In genomic region chr9:63817622-63818518, GRCh38 we compare ENCODE assay signal across 8 cellular contexts.
A peak's percentile ranks its signal among the peaks of the same experiment; 100 is the strongest.
DNase-seq lines count a peak whose midpoint lies in the region; ATAC-seq, FAIRE-seq and TF ChIP-seq lines count a peak whose summit lies in the region.

No MANE protein-coding gene starts in this region.

- FAIRE-seq in GM12892 (lab: Jason Lieb, UNC): peak; percentile 54

- H3K4me3 Mint-ChIP-seq in T-cell: peak overlapping the region; percentile 68 to 77 (median 75)

- peak; percentile 58 for ATAC-seq in HG02798 (IDR thresholded peaks at IDR 0.05; ENCODE audit: poor library complexity, unreplicated experiment)
- ATAC-seq in T-cell (replicated peaks in 1 of 4): peak; percentile 67 to 73 (median 70)
- ATAC-seq in right lobe of liver: peak; percentile 25 to 65 (median 52)

- WGBS in right lobe of liver (ENCODE audit: insufficient coverage, low coverage, low lambda C conversion rate, missing lambda C conversion rate): 24% methylated on average over 38 of the region's 41 CpGs

- H3K27ac ChIP-seq in right lobe of liver: no peak overlapping the region

- TF ChIP-seq POLR2A in GM12892 (IDR thresholded peaks at IDR 0.05; ENCODE audit: low read depth, low read length) (peak; percentile 8; the same call in 1 of the 2 replicates), right lobe of liver (IDR thresholded peaks at IDR 0.05) (no peak)

- CTCF ChIA-PET in T-cell (lab: Charles Lee): interaction anchor here in 1 of 2 donors (0.7 to 1.0 kb wide), 2 partner anchors 1017 to 1019 kb away, joined by 3 to 4 read pairs; no protein-coding TSS in a partner anchor

- DNase-seq in GM12892 (ENCODE audit: insufficient read length): peak; percentile 42
- peak; percentile 27 to 66 (median 50) for DNase-seq in T-cell
- DNase-seq in cardiac fibroblast (ENCODE audit: low read depth in 2 of 2): peak; percentile 11 to 21
- peak; percentile 71 to 85 (median 74) for DNase-seq in right lobe of liver
- DNase-seq in stimulated activated CD4-positive, alpha-beta T cell treated with anti-CD3 and anti-CD28 coated beads, TNF-alpha, amount 100 ng/mL, for 24 hours (ENCODE audit: low read depth in 3 of 3): peak; percentile 18 to 50 (median 23)
- DNase-seq in GOT3 (lab: John Stamatoyannopoulos, UW): no peak
- DNase-seq in cerebellar nuclear complex (lab: John Stamatoyannopoulos, UW): no peak

- POLR2A ChIA-PET in T-cell (lab: Charles Lee): no interaction called here

- peak overlapping the region; percentile 35 to 46 for H3K4me3 ChIP-seq in cardiac fibroblast (replicated peaks in 1 of 2; ENCODE audit: low read depth in 2 of 2, low read length in 2 of 2)
- H3K4me3 ChIP-seq in right lobe of liver: no peak overlapping the region

- peak overlapping the region; percentile 60 to 75 for H3K27ac Mint-ChIP-seq in T-cell

- no peaks in the 10 kb centered on the region for H3K9me3 ChIP-seq in right lobe of liver

- no peaks in the 10 kb centered on the region for H3K27me3 ChIP-seq in right lobe of liver

- peaks cover 14 to 24% of the 10 kb centered on the region in 2 donors for H3K27me3 Mint-ChIP-seq in T-cell

- TF ChIP-seq CTCF in cardiac fibroblast (IDR thresholded peaks at IDR 0.05; ENCODE audit: low read depth, low read length) (no peak), right lobe of liver (IDR thresholded peaks at IDR 0.05) (no peak)

- no peaks in the 10 kb centered on the region for H3K4me1 ChIP-seq in right lobe of liver

- H3K36me3 ChIP-seq in right lobe of liver: no peaks in the 10 kb centered on the region

- H3K4me1 Mint-ChIP-seq in T-cell: peaks cover 16 to 18% (median 17%) of the 10 kb centered on the region in 3 donors

- no peaks in the 10 kb centered on the region for H3K36me3 Mint-ChIP-seq in T-cell

- peaks cover 14 to 19% (median 16%) of the 10 kb centered on the region in 3 donors for H3K9me3 Mint-ChIP-seq in T-cell

- intact Hi-C loops in right lobe of liver (cut with DNase I): no loop called here

Comparison
In these comparisons a context has a peak if more than half of its experiments do, and no peak if none do; other contexts are left out.
1. DNase-seq: peak in GM12892 (single experiment), T-cell (34 of 34), cardiac fibroblast (2 of 2), right lobe of liver (3 of 3) and stimulated activated CD4-positive, alpha-beta T cell treated with anti-CD3 and anti-CD28 coated beads, TNF-alpha, amount 100 ng/mL, for 24 hours (3 of 3); none in GOT3 (single experiment) and cerebellar nuclear complex (0 of 2).
2. H3K4me3 ChIP-seq: peak in cardiac fibroblast (2 of 2); none in right lobe of liver (0 of 3).
3. Peak in every context shown above with its lines, with median percentiles within 50 percentile points of each other: ATAC-seq.